In the genomic region with DNA sequence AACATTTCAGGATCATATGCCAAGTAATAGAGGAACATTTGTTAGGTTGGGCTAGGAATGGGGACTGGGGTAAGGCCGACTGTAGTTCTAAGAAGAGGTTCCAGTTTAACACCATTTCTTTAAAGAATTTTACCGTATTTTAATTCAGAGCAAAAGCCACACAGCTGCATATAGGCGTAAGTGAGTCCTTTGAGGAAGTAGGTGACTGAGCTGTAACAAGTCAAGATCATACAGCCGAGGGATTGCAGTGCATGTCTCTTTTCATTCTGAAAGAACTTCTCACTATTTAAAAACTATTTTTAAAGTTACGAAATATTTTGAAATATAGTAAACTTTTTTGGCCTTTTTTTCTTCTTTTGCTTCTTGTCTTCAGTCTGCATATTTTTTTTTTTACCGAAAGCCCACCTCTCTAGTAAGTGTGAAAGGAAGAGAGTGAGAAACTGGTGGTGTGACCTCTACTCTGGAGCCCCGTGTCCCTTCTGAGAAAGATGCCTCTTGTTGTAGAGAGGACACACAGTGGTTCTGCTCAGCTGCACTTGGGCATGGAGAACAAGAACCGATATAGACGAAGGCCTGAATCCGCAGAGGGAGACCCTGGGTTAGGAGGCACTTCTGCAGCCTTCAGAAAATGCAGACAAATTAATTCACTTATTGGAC, we compare ENCODE assay signal across 7 cellular contexts. TPM values are rescaled to one million over a fixed set of nuclear protein-coding genes. Genes with fewer than 3 reads are reported as not detected.
DNase-seq lines count a peak whose midpoint lies in the region; ATAC-seq and TF ChIP-seq lines count a peak whose summit lies in the region.
"Not testable (repeated sequence)": the region's sequence is repeated elsewhere in the genome, so short reads cannot be mapped to it uniquely, and the experiment has no call there.

No MANE protein-coding gene starts in this region.

- H3K9me2 ChIP-seq in OCI-LY7 (ENCODE audit: insufficient read depth, low read length), result not testable (repeated sequence)

- H3K79me2 ChIP-seq in OCI-LY7 (ENCODE audit: insufficient read depth, low read depth, low read length), result peaks cover 28% of the 10 kb centered on the region; the same call in 1 of the 2 replicates

- intact Hi-C loops in OCI-LY7 (cut with micrococcal nuclease; ENCODE audit: unreplicated experiment), result not testable (repeated sequence)
- intact Hi-C loops in gastrocnemius medialis (cut with DNase I; ENCODE audit: low total_unique reads), result loop anchor here (5.0 kb wide), 1 partner anchor 160 kb away; no protein-coding TSS in a partner anchor

- CTCF ChIA-PET in OCI-LY7 (lab: Charles Lee; ENCODE audit: unreplicated experiment), result not testable (repeated sequence)
- CTCF ChIA-PET in activated CD4-positive, alpha-beta T cell treated with anti-CD3 and anti-CD28 coated beads, Interleukin-2, amount 10 ng/mL, durations not matched to agents 7 days and 5 days (lab: Charles Lee), result interaction anchor here (0.7 kb wide), 1 partner anchor 214 kb away, joined by 3 read pairs; no protein-coding TSS in a partner anchor

- not testable (repeated sequence) for H3K27me3 Mint-ChIP-seq in activated CD4-positive, alpha-beta T cell treated with anti-CD3 and anti-CD28 coated beads, Interleukin-2, amount 10 ng/mL, durations not matched to agents 7 days and 5 days; effector memory CD8-positive, alpha-beta T cell

- peaks cover 15% of the 10 kb centered on the region for H3K36me3 Mint-ChIP-seq in activated CD4-positive, alpha-beta T cell treated with anti-CD3 and anti-CD28 coated beads, Interleukin-2, amount 10 ng/mL, durations not matched to agents 7 days and 5 days (ENCODE audit: low read depth)
- peaks cover 26% of the 10 kb centered on the region for H3K36me3 Mint-ChIP-seq in effector memory CD8-positive, alpha-beta T cell (ENCODE audit: insufficient read depth)

- H3K27ac Mint-ChIP-seq in activated CD4-positive, alpha-beta T cell treated with anti-CD3 and anti-CD28 coated beads, Interleukin-2, amount 10 ng/mL, durations not matched to agents 7 days and 5 days, result peak overlapping the region; percentile 62
- peak overlapping the region; percentile 32 to 76 for H3K27ac Mint-ChIP-seq in effector memory CD8-positive, alpha-beta T cell

- H3K4me3 Mint-ChIP-seq in activated CD4-positive, alpha-beta T cell treated with anti-CD3 and anti-CD28 coated beads, Interleukin-2, amount 10 ng/mL, durations not matched to agents 7 days and 5 days; effector memory CD8-positive, alpha-beta T cell: not testable (repeated sequence)

- H3K9me3 Mint-ChIP-seq in activated CD4-positive, alpha-beta T cell treated with anti-CD3 and anti-CD28 coated beads, Interleukin-2, amount 10 ng/mL, durations not matched to agents 7 days and 5 days; effector memory CD8-positive, alpha-beta T cell: not testable (repeated sequence)

- not testable (repeated sequence) for H2AFZ ChIP-seq in OCI-LY7 (ENCODE audit: low read length)

- POLR2A ChIA-PET in OCI-LY7 (lab: Charles Lee), result interaction anchor here (0.7 kb wide), 1 partner anchor 43 kb away, joined by 3 read pairs; no protein-coding TSS in a partner anchor
- POLR2A ChIA-PET in activated CD4-positive, alpha-beta T cell treated with anti-CD3 and anti-CD28 coated beads, Interleukin-2, amount 10 ng/mL, durations not matched to agents 7 days and 5 days (lab: Charles Lee), result not testable (repeated sequence)

- in situ Hi-C loops in gastrocnemius medialis (cut with MboI; ENCODE audit: low sequenced_read_pairs in 4 of 4), result not testable (repeated sequence)

- DNase-seq in GF-D8 (lab: John Stamatoyannopoulos, UW) (peak; percentile 26), Kasumi-1 (lab: John Stamatoyannopoulos, UW) (peak; percentile 82 to 91), OCI-LY7 (ENCODE audit: low spot score) (peak; percentile 15), medulla oblongata (ENCODE audit: extremely low spot score) (peak; percentile 37)
- DNase-seq in activated CD4-positive, alpha-beta T cell treated with anti-CD3 and anti-CD28 coated beads, Interleukin-2, amount 10 ng/mL, durations not matched to agents 7 days and 5 days; effector memory CD8-positive, alpha-beta T cell; gastrocnemius medialis: not testable (repeated sequence)

- peaks cover 23% of the 10 kb centered on the region for H3K4me1 Mint-ChIP-seq in activated CD4-positive, alpha-beta T cell treated with anti-CD3 and anti-CD28 coated beads, Interleukin-2, amount 10 ng/mL, durations not matched to agents 7 days and 5 days
- H3K4me1 Mint-ChIP-seq in effector memory CD8-positive, alpha-beta T cell (ENCODE audit: low read depth in 2 of 2), result peaks cover 40 to 54% of the 10 kb centered on the region in 2 donors

- not testable (repeated sequence) for TF ChIP-seq CTCF in OCI-LY7 (conservative IDR thresholded peaks at IDR 0.05; ENCODE audit: low read length); gastrocnemius medialis (IDR thresholded peaks at IDR 0.05 in 4 of 5, conservative IDR thresholded peaks at IDR 0.05 in 1 of 5)

- H3K36me3 ChIP-seq in OCI-LY7 (ENCODE audit: insufficient read depth, low read length), result peaks cover 30% of the 10 kb centered on the region
- not testable (repeated sequence) for H3K36me3 ChIP-seq in gastrocnemius medialis

- H3K4me1 ChIP-seq in OCI-LY7 (ENCODE audit: insufficient read depth, low read length, poor library complexity, severe bottlenecking), result not testable (repeated sequence)
- H3K4me1 ChIP-seq in gastrocnemius medialis, result peaks cover 48 to 54% of the 10 kb centered on the region in 2 donors

- H3K27ac ChIP-seq in OCI-LY7 (ENCODE audit: low read depth, low read length, poor library complexity, severe bottlenecking), result not testable (repeated sequence)
- peak overlapping the region; percentile 38 to 80 (median 70) for H3K27ac ChIP-seq in gastrocnemius medialis

- not testable (repeated sequence) for H4K20me1 ChIP-seq in OCI-LY7 (ENCODE audit: insufficient read depth, low read length)

- not testable (repeated sequence) for H3K4me3 ChIP-seq in OCI-LY7 (ENCODE audit: low read depth, low read length, poor library complexity, severe bottlenecking); gastrocnemius medialis

- H3K27me3 ChIP-seq in gastrocnemius medialis, result not testable (repeated sequence)

- H3K4me2 ChIP-seq in OCI-LY7 (ENCODE audit: low read length), result not testable (repeated sequence)

- not testable (repeated sequence) for H3K9me3 ChIP-seq in OCI-LY7 (ENCODE audit: low read length); gastrocnemius medialis

- TF ChIP-seq POLR2A in gastrocnemius medialis (IDR thresholded peaks at IDR 0.05), result not testable (repeated sequence)

- not testable (repeated sequence) for BruUV-seq in OCI-LY7 (replicated peaks; lab: Mats Ljungman, UMichigan)

- peak; percentile 26 for ATAC-seq in effector memory CD8-positive, alpha-beta T cell (replicated peaks)
- ATAC-seq in gastrocnemius medialis, result not testable (repeated sequence)

RNA-seq across cellular contexts. Expression of gene FAM120AOS, which starts 58.9 kb away (rescaled TPM):
- 47.1 and 50.2 TPM in 2 replicates for total RNA-seq in OCI-LY7 (2014; rRNA removed; shearing (Covaris generic))
- total RNA-seq in OCI-LY7 (2022) (55.0 and 55.7 TPM in 2 replicates), gastrocnemius medialis (10 to 100 TPM; 22.8 to 49.5 (median 32.4) TPM)
- total RNA-seq in activated CD4-positive, alpha-beta T cell treated with anti-CD3 and anti-CD28 coated beads, Interleukin-2, amount 10 ng/mL, durations not matched to agents 7 days and 5 days, result 10 to 100 TPM; 34.9 to 35.4 TPM
